ENCODE assay signal across 8 cellular contexts in the genomic region with DNA sequence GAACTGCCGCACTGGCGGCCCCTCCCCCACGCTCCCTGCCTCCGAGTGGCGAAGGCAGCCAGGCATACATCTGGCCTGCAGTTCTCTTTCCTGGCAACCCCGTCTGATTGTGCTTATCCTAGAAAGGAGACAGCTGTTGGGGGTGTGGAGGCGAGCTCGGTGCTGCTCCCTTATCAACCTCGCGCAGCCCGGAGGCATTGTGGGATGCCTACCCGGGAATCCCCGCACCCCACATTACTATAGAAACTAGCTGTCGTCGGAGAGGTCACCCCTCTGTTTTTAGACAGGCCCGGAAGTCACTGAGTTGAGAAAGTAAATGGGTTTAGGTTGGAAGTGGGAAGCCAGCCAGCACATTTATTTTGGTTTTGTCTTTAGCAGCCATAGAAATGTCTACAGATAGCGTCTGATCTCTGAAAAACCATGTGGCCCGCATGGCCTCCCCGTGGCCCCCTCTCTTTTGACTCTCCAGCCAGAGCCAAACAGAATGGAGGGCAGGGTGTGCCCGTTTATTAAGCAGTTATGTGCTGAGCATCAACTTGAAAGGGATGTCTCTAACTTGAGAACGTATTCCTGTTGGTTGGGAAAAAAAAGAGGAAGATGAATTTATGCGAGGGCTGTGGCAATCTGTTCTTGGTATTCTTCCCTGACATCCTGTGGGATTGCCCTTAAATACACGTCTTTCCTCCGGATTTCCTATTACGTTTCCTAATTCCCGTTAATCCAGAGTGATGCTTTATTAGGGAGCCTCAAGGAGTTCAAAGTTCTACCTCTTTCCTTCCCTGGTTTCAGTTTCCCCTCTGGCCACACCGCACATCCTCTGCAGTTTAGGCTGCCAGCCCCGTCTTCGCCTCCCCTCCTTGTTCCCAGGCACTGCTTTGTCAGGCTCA. TPM values are rescaled to one million over a fixed set of nuclear protein-coding genes. Genes with fewer than 3 reads are reported as not detected.
DNase-seq lines count a peak whose midpoint lies in the region; ATAC-seq and TF ChIP-seq lines count a peak whose summit lies in the region.

No MANE protein-coding gene starts in this region.

- ATAC-seq in mucosa of descending colon (peak; percentile 84), GM18858 (IDR thresholded peaks at IDR 0.05; ENCODE audit: unreplicated experiment) (no peak), GM21423 (IDR thresholded peaks at IDR 0.05; ENCODE audit: unreplicated experiment) (no peak), HG03045 (IDR thresholded peaks at IDR 0.05; ENCODE audit: unreplicated experiment) (no peak)

- peaks cover 3% of the 10 kb centered on the region for H3K4me1 ChIP-seq in colonic mucosa
- peaks cover 26% of the 10 kb centered on the region for H3K4me1 ChIP-seq in mucosa of descending colon (ENCODE audit: low read depth)

- no peaks in the 10 kb centered on the region for H3K9me3 ChIP-seq in colonic mucosa
- no peaks in the 10 kb centered on the region for H3K9me3 ChIP-seq in mucosa of descending colon

- intact Hi-C loops in colonic mucosa (cut with DNase I) = no loop called here
- intact Hi-C loops in mucosa of descending colon (cut with DNase I, micrococcal nuclease) = no loop called here

- peak overlapping the region; percentile 1 for H3K27ac ChIP-seq in colonic mucosa

- TF ChIP-seq CTCF in colonic mucosa (IDR thresholded peaks at IDR 0.05) (no peak), mucosa of descending colon (IDR thresholded peaks at IDR 0.05) (no peak)

- DNase-seq in EL = peak; percentile 66
- DNase-seq in NCI-H345 (lab: John Stamatoyannopoulos, UW) = peak; percentile 95
- peak; percentile 83 for DNase-seq in colonic mucosa
- peak; percentile 87 to 92 (median 87) for DNase-seq in mucosa of descending colon
- DNase-seq in stimulated activated CD4-positive, alpha-beta T cell treated with anti-CD3 and anti-CD28 coated beads, Interleukin-2, amount 100 ng/mL, for 24 hours = no peak

- peaks cover 33% of the 10 kb centered on the region for H3K27me3 ChIP-seq in colonic mucosa

- H3K4me3 ChIP-seq in colonic mucosa (no peak overlapping the region), mucosa of descending colon (no peak overlapping the region)

- no peaks in the 10 kb centered on the region for H3K36me3 ChIP-seq in colonic mucosa
- H3K36me3 ChIP-seq in mucosa of descending colon (ENCODE audit: low read depth) = no peaks in the 10 kb centered on the region

- no peak overlapping the region for H3K9ac ChIP-seq in colonic mucosa (ENCODE audit: low read depth in 2 of 2, low read length in 2 of 2)

RNA-seq across cellular contexts. Expression of a gene that starts 3.9 kb away (rescaled TPM):
- total RNA-seq in colonic mucosa = 1 to 10 TPM; 1.8 to 2.5 TPM
- 1 to 10 TPM in 2 of 3 donors, under 1 TPM in 1; 0.26 to 3.4 (median 1.4) TPM for total RNA-seq in mucosa of descending colon

Comparison
In these comparisons a context has a peak if more than half of its experiments do, and no peak if none do; other contexts are left out.
1. DNase-seq: peak in EL (single experiment), NCI-H345 (single experiment), colonic mucosa (single experiment) and mucosa of descending colon (3 of 3); none in stimulated activated CD4-positive, alpha-beta T cell treated with anti-CD3 and anti-CD28 coated beads, Interleukin-2, amount 100 ng/mL, for 24 hours (0 of 2).